Comparison of ENCODE assay signal across 25 cellular contexts in the genomic region with DNA sequence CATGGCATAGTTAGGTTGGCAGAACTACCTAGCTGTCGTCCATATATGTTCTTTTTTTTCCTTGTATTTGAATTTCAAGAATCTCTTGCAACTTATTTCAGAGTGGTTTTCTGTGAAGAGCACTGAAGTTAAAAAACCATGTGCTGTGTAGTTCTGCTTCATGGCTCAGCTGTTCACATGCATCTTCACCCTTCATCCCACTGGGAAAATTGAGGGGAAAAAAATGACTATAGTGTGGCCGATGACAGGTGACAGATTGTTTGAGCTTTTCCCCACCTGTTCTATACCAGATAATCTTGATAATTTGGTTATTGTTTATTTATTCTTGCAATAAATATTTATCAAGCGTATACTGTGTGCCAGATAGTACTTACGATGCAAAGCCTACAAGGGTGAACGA.
DNase-seq lines count a peak whose midpoint lies in the region; ATAC-seq, FAIRE-seq and TF ChIP-seq lines count a peak whose summit lies in the region.
"Had no signal": no experiment of that assay in that cellular context is flagged by ENCODE, and none has a peak within 500 bp of the region (broad histone marks: within the 10 kb centered on the region; RNA-seq: fewer than 3 reads in every experiment).

No MANE protein-coding gene starts in this region.

- peaks cover 61% of the 10 kb centered on the region for H3K4me1 Mint-ChIP-seq in Calu3 (ENCODE audit: low read depth, unreplicated experiment)

- H3K4me3 Mint-ChIP-seq in Calu3 (ENCODE audit: low read depth, unreplicated experiment) = no peak overlapping the region
- H3K4me3 Mint-ChIP-seq: activated CD4-positive, alpha-beta memory T cell treated with anti-CD3 and anti-CD28 coated beads, Interleukin-2, amount 10 ng/mL, durations not matched to agents 7 days and 5 days had no signal

- BruUV-seq in Calu3 (replicated peaks; lab: Mats Ljungman, UMichigan) = no TSS peak
- BruUV-seq in Panc1 (replicated peaks; lab: Mats Ljungman, UMichigan) = no TSS peak

- H3K4me1 ChIP-seq in Panc1 (ENCODE audit: control insufficient read depth, insufficient read depth, low read length) (peaks cover 50% of the 10 kb centered on the region), esophagus (ENCODE audit: control insufficient read depth in 2 of 2, insufficient read depth in 2 of 2, low read length in 1 of 2) (peaks cover 3 to 10% of the 10 kb centered on the region in 2 donors), skeletal muscle satellite cell (ENCODE audit: control insufficient read depth, insufficient read depth, low read length) (peaks cover 79% of the 10 kb centered on the region)
- H3K4me1 ChIP-seq: BLaER1 treated with 17β-estradiol and CSF1 and Interleukin-3, amounts not matched to agents 10 nM and 100 nM had no signal

- H3K9me3 Mint-ChIP-seq in Calu3 (ENCODE audit: low read depth, unreplicated experiment) = no peaks in the 10 kb centered on the region
- H3K9me3 Mint-ChIP-seq: activated CD4-positive, alpha-beta memory T cell treated with anti-CD3 and anti-CD28 coated beads, Interleukin-2, amount 10 ng/mL, durations not matched to agents 7 days and 5 days; stimulated activated naive CD8-positive, alpha-beta T cell treated with anti-CD3 and anti-CD28 coated beads, Interleukin-15, Interleukin-2, amounts not matched to agents 100 ng/mL and 50 ng/mL, for 24 hours had no signal

- DNase-seq in Calu3 = no peak
- DNase-seq in Panc1 (ENCODE audit: low read depth, low spot score) = no peak
- DNase-seq in frontal cortex (ENCODE audit: low spot score in 2 of 2) = no peak
- no peak for DNase-seq in OCI-M2 (lab: John Stamatoyannopoulos, UW; ENCODE audit: unreplicated experiment)
- no peak for DNase-seq in NCI-H1436 treated with DMSO at 0.1 percent for 48 hours (lab: John Stamatoyannopoulos, UW)
- DNase-seq in NCI-H1105 treated with DMSO at 0.1 percent for 48 hours (lab: John Stamatoyannopoulos, UW) = no peak
- DNase-seq: activated CD4-positive, alpha-beta memory T cell treated with anti-CD3 and anti-CD28 coated beads, Interleukin-2, amount 10 ng/mL, durations not matched to agents 7 days and 5 days; activated naive CD4-positive, alpha-beta T cell treated with Interleukin-2 at 50 U/mL for 16 hours; activated T-cell treated with anti-CD3 and anti-CD28 coated beads for 4 hours; amygdala; central memory CD4-positive, alpha-beta T cell; dorsolateral prefrontal cortex; foreskin fibroblast; GM23248; kidney; NCI-H1092; NCI-H2029 treated with DMSO at 0.1 percent for 48 hours; NCI-H446; RPMI8226; stimulated activated CD4-positive, alpha-beta T cell treated with anti-CD3 and anti-CD28 coated beads, Interleukin-12 subunit alpha, Interleukin-12 subunit beta, amount 100 ng/mL, for 4 hours; stimulated activated CD4-positive, alpha-beta T cell treated with anti-CD3 and anti-CD28 coated beads, Interleukin-4, amount 100 ng/mL, for 4 hours had no signal

- H3K27ac ChIP-seq in Panc1 (ENCODE audit: low read length) (peak overlapping the region; percentile 83), esophagus (ENCODE audit: low read depth in 2 of 2, low read length in 1 of 2) (peak overlapping the region; percentile 31 to 47)
- H3K27ac ChIP-seq: BLaER1 treated with 17β-estradiol and CSF1 and Interleukin-3, amounts not matched to agents 10 nM and 100 nM had no signal

- H3K9ac ChIP-seq in skeletal muscle satellite cell (ENCODE audit: low read depth, low read length) = peak overlapping the region; percentile 54
- H3K9ac ChIP-seq: BLaER1 treated with 17β-estradiol and CSF1 and Interleukin-3, amounts not matched to agents 10 nM and 100 nM had no signal

- peak overlapping the region; percentile 99 for H3K27ac Mint-ChIP-seq in Calu3 (ENCODE audit: unreplicated experiment)
- H3K27ac Mint-ChIP-seq: activated CD4-positive, alpha-beta memory T cell treated with anti-CD3 and anti-CD28 coated beads, Interleukin-2, amount 10 ng/mL, durations not matched to agents 7 days and 5 days; stimulated activated naive CD8-positive, alpha-beta T cell treated with anti-CD3 and anti-CD28 coated beads, Interleukin-15, Interleukin-2, amounts not matched to agents 100 ng/mL and 50 ng/mL, for 24 hours had no signal

- FAIRE-seq in frontal cortex (lab: Jason Lieb, UNC) = no peak
- FAIRE-seq: kidney had no signal

- WGBS in esophagus, 2 donors = 79 to 87% methylated on average over 5 of the region's 5 CpGs

- H3K27me3 ChIP-seq in Panc1 (ENCODE audit: control insufficient read depth, insufficient read depth, low read length) = no peaks in the 10 kb centered on the region
- H3K27me3 ChIP-seq in esophagus (ENCODE audit: control insufficient read depth in 1 of 2, insufficient read depth in 2 of 2, low read length in 2 of 2) = no peaks in the 10 kb centered on the region
- no peaks in the 10 kb centered on the region for H3K27me3 ChIP-seq in skeletal muscle satellite cell (ENCODE audit: control insufficient read depth, insufficient read depth, low read length)
- H3K27me3 ChIP-seq: BLaER1 treated with 17β-estradiol and CSF1 and Interleukin-3, amounts not matched to agents 10 nM and 100 nM; dorsolateral prefrontal cortex had no signal

- no peak overlapping the region for H3K4me3 ChIP-seq in Panc1 (ENCODE audit: low read depth in 2 of 2, low read length in 2 of 2)
- no peak overlapping the region for H3K4me3 ChIP-seq in esophagus (ENCODE audit: low read depth in 1 of 2, low read length in 2 of 2)
- H3K4me3 ChIP-seq in skeletal muscle satellite cell (ENCODE audit: low read length) = no peak overlapping the region
- H3K4me3 ChIP-seq: BLaER1 treated with 17β-estradiol and CSF1 and Interleukin-3, amounts not matched to agents 10 nM and 100 nM; GM23248 had no signal

- H3K36me3 ChIP-seq in Panc1 (ENCODE audit: control insufficient read depth, insufficient read depth, low read length) = no peaks in the 10 kb centered on the region
- H3K36me3 ChIP-seq in esophagus (ENCODE audit: control insufficient read depth in 2 of 2, insufficient read depth in 2 of 2, low read length in 1 of 2) = peaks cover 3 to 4% of the 10 kb centered on the region in 2 donors
- peaks cover 3% of the 10 kb centered on the region for H3K36me3 ChIP-seq in skeletal muscle satellite cell (ENCODE audit: insufficient read depth, low read length)

- H3K27me3 Mint-ChIP-seq in Calu3 (ENCODE audit: unreplicated experiment) = no peaks in the 10 kb centered on the region
- H3K27me3 Mint-ChIP-seq: activated CD4-positive, alpha-beta memory T cell treated with anti-CD3 and anti-CD28 coated beads, Interleukin-2, amount 10 ng/mL, durations not matched to agents 7 days and 5 days; stimulated activated naive CD8-positive, alpha-beta T cell treated with anti-CD3 and anti-CD28 coated beads, Interleukin-15, Interleukin-2, amounts not matched to agents 100 ng/mL and 50 ng/mL, for 24 hours had no signal

- ATAC-seq in Panc1 = no peak

- H3K36me3 Mint-ChIP-seq in Calu3 (ENCODE audit: insufficient read depth, unreplicated experiment) = peaks cover 35% of the 10 kb centered on the region

- intact Hi-C loops in Calu3 (cut with micrococcal nuclease; ENCODE audit: unreplicated experiment) (loop anchor here (2.0 to 5.0 kb wide), 2 partner anchors 108 to 218 kb away; no protein-coding TSS in a partner anchor), Panc1 (cut with micrococcal nuclease; ENCODE audit: unreplicated experiment) (no loop called here)

- CTCF ChIA-PET in Calu3 (lab: Charles Lee) (interaction anchor here (0.7 kb wide), 2 partner anchors 158 to 159 kb away, joined by 3 to 4 read pairs; no protein-coding TSS in a partner anchor), Panc1 (lab: Charles Lee) (no interaction called here)

- H3K9me3 ChIP-seq in Panc1 (ENCODE audit: control insufficient read depth, insufficient read depth, low read depth, low read length) (no peaks in the 10 kb centered on the region), esophagus (ENCODE audit: control insufficient read depth in 2 of 2, insufficient read depth in 1 of 2, low read depth in 1 of 2, low read length in 1 of 2) (no peaks in the 10 kb centered on the region), skeletal muscle satellite cell (replicated peaks; ENCODE audit: low read length) (no peaks in the 10 kb centered on the region)
- H3K9me3 ChIP-seq: BLaER1 treated with 17β-estradiol and CSF1 and Interleukin-3, amounts not matched to agents 10 nM and 100 nM had no signal

- POLR2A ChIA-PET in Panc1 (lab: Charles Lee) = no interaction called here

- no peak overlapping the region for H3K4me2 ChIP-seq in skeletal muscle satellite cell (ENCODE audit: low read length)
- H3K4me2 ChIP-seq: BLaER1 treated with 17β-estradiol and CSF1 and Interleukin-3, amounts not matched to agents 10 nM and 100 nM had no signal

- TF ChIP-seq CTCF in Calu3 (IDR thresholded peaks at IDR 0.05; ENCODE audit: unreplicated experiment) = no peak
- no peak for TF ChIP-seq CTCF in Panc1 (IDR thresholded peaks at IDR 0.05)

- in situ Hi-C loops in Panc1 (cut with HindIII; ENCODE audit: low pct_unique_long_range_greater_than_20kb, low sequenced_read_pairs) = no loop called here
